In genomic region chr16:86575754-86576557, GRCh38 we compare ENCODE assay signal across 8 cellular contexts. TPM values are rescaled to one million over a fixed set of nuclear protein-coding genes. Genes with fewer than 3 reads are reported as not detected.
A peak's percentile ranks its signal among the peaks of the same experiment; 100 is the strongest.
DNase-seq lines count a peak whose midpoint lies in the region; ATAC-seq and TF ChIP-seq lines count a peak whose summit lies in the region.

No MANE protein-coding gene starts in this region.

- BruUV-seq in OCI-LY7 (replicated peaks; lab: Mats Ljungman, UMichigan) = no TSS peak

- H3K4me3 ChIP-seq in OCI-LY7 (ENCODE audit: low read depth, low read length, poor library complexity, severe bottlenecking) (peak overlapping the region; percentile 67), adipocyte (ENCODE audit: low read length) (peak overlapping the region; percentile 83), psoas muscle (peak overlapping the region; percentile 66)

- peak overlapping the region; percentile 59 for H3K4me3 Mint-ChIP-seq in activated CD4-positive, alpha-beta T cell treated with anti-CD3 and anti-CD28 coated beads for 36 hours

- peak overlapping the region; percentile 63 for H3K4me2 ChIP-seq in OCI-LY7 (ENCODE audit: low read length)

- H3K9me3 ChIP-seq in OCI-LY7 (ENCODE audit: low read length) (no peaks in the 10 kb centered on the region), adipocyte (ENCODE audit: control insufficient read depth, low read length) (no peaks in the 10 kb centered on the region), psoas muscle (no peaks in the 10 kb centered on the region)

- peak overlapping the region; percentile 87 for H3K9ac ChIP-seq in adipocyte (ENCODE audit: low read length)

- no peak overlapping the region for H3K27ac ChIP-seq in OCI-LY7 (ENCODE audit: low read depth, low read length, poor library complexity, severe bottlenecking)
- H3K27ac ChIP-seq in psoas muscle = peak overlapping the region; percentile 46

- H3K36me3 ChIP-seq in OCI-LY7 (ENCODE audit: insufficient read depth, low read length) (no peaks in the 10 kb centered on the region), adipocyte (ENCODE audit: control insufficient read depth, insufficient read depth, low read length, severe bottlenecking) (no peaks in the 10 kb centered on the region), psoas muscle (ENCODE audit: insufficient read depth in 1 of 2, low read depth in 1 of 2) (no peaks in the 10 kb centered on the region)

- intact Hi-C loops in activated CD4-positive, alpha-beta T cell treated with anti-CD3 and anti-CD28 coated beads for 36 hours (cut with DNase I, micrococcal nuclease) = loop anchor here in 1 of 2 experiments (1.0 kb wide), 1 partner anchor 12 kb away; no protein-coding TSS in a partner anchor
- intact Hi-C loops in OCI-LY7 (cut with micrococcal nuclease; ENCODE audit: unreplicated experiment) = no loop called here
- intact Hi-C loops in left ventricle myocardium superior (cut with micrococcal nuclease) = loop anchor here (10.0 kb wide), 1 partner anchor 179 kb away; no protein-coding TSS in a partner anchor
- intact Hi-C loops in psoas muscle (cut with DNase I) = loop anchor here in 1 of 2 donors (5.0 kb wide), 1 partner anchor 176 kb away; no protein-coding TSS in a partner anchor

- H3K4me1 ChIP-seq in OCI-LY7 (ENCODE audit: insufficient read depth, low read length, poor library complexity, severe bottlenecking) (peaks cover 14% of the 10 kb centered on the region), adipocyte (ENCODE audit: control insufficient read depth, insufficient read depth, low read length) (peaks cover 41% of the 10 kb centered on the region), psoas muscle (peaks cover 6% of the 10 kb centered on the region)

- no peaks in the 10 kb centered on the region for H3K9me3 Mint-ChIP-seq in activated CD4-positive, alpha-beta T cell treated with anti-CD3 and anti-CD28 coated beads for 36 hours (ENCODE audit: low read depth)

- POLR2A ChIA-PET in activated CD4-positive, alpha-beta T cell treated with anti-CD3 and anti-CD28 coated beads for 36 hours (lab: Charles Lee) = no interaction called here
- POLR2A ChIA-PET in OCI-LY7 (lab: Charles Lee) = interaction anchor here (0.6 kb wide), 1 partner anchor 1363 kb away, joined by 3 read pairs; no protein-coding TSS in a partner anchor

- H3K79me2 ChIP-seq in OCI-LY7 (ENCODE audit: insufficient read depth, low read depth, low read length) = no peaks in the 10 kb centered on the region

- H3K36me3 Mint-ChIP-seq in activated CD4-positive, alpha-beta T cell treated with anti-CD3 and anti-CD28 coated beads for 36 hours (ENCODE audit: low read depth) = no peaks in the 10 kb centered on the region

- peaks cover 61% of the 10 kb centered on the region for H3K27me3 Mint-ChIP-seq in activated CD4-positive, alpha-beta T cell treated with anti-CD3 and anti-CD28 coated beads for 36 hours

- CTCF ChIA-PET in activated CD4-positive, alpha-beta T cell treated with anti-CD3 and anti-CD28 coated beads for 36 hours (lab: Charles Lee) = interaction anchor here (0.6 kb wide), 1 partner anchor 11 kb away, joined by 5 read pairs; no protein-coding TSS in a partner anchor
- CTCF ChIA-PET in OCI-LY7 (lab: Charles Lee; ENCODE audit: unreplicated experiment) = no interaction called here

- 1 to 2% (median 1%) methylated on average over 53 to 54 of the region's 54 CpGs for WGBS in psoas muscle, 3 donors

- no peak overlapping the region for H3K27ac Mint-ChIP-seq in activated CD4-positive, alpha-beta T cell treated with anti-CD3 and anti-CD28 coated beads for 36 hours

- no peaks in the 10 kb centered on the region for H4K20me1 ChIP-seq in OCI-LY7 (ENCODE audit: insufficient read depth, low read length)

- H3K4me1 Mint-ChIP-seq in activated CD4-positive, alpha-beta T cell treated with anti-CD3 and anti-CD28 coated beads for 36 hours = peaks cover 9% of the 10 kb centered on the region

- H3K27me3 ChIP-seq in adipocyte (replicated peaks; ENCODE audit: control insufficient read depth, insufficient read depth, low read length) (peaks cover 3% of the 10 kb centered on the region), psoas muscle (ENCODE audit: insufficient read depth in 3 of 3, low read length in 2 of 3) (peaks cover 5 to 99% (median 43%) of the 10 kb centered on the region in 3 donors)

- DNase-seq in activated CD4-positive, alpha-beta T cell treated with anti-CD3 and anti-CD28 coated beads for 36 hours = peak; percentile 76
- DNase-seq in activated CD4-positive, alpha-beta T cell treated with anti-CD3 and anti-CD28 coated beads for 1 hour = no peak
- DNase-seq in OCI-LY7 (ENCODE audit: low spot score) = peak; percentile 63
- DNase-seq in adipocyte (ENCODE audit: low read depth) = peak; percentile 53
- DNase-seq in left ventricle myocardium superior = peak; percentile 91
- DNase-seq in psoas muscle = peak; percentile 70 to 82
- no peak for DNase-seq in DMS79 treated with DMSO at 0.1 percent for 48 hours (lab: John Stamatoyannopoulos, UW)
- no peak for DNase-seq in AML-193 (lab: John Stamatoyannopoulos, UW)

- TF ChIP-seq CTCF in OCI-LY7 (conservative IDR thresholded peaks at IDR 0.05; ENCODE audit: low read length) = peak; percentile 61
- TF ChIP-seq CTCF in psoas muscle (IDR thresholded peaks at IDR 0.05) = peak; percentile 46

- no peaks in the 10 kb centered on the region for H3K9me2 ChIP-seq in OCI-LY7 (ENCODE audit: insufficient read depth, low read length)

- peak; percentile 67 for ATAC-seq in activated CD4-positive, alpha-beta T cell treated with anti-CD3 and anti-CD28 coated beads for 36 hours
- ATAC-seq in left ventricle myocardium superior = peak; percentile 89
- peak; percentile 65 to 88 (median 80) for ATAC-seq in psoas muscle

- peak overlapping the region; percentile 68; the same call in 1 of the 2 replicates for H2AFZ ChIP-seq in OCI-LY7 (ENCODE audit: low read length)

RNA-seq across cellular contexts. Expression of gene FOXL1, which starts 2.4 kb away (rescaled TPM):
- total RNA-seq in activated CD4-positive, alpha-beta T cell treated with anti-CD3 and anti-CD28 coated beads for 36 hours = not detected
- total RNA-seq in OCI-LY7 (2014; rRNA removed; shearing (Covaris generic)) = 1.7 and 1.9 TPM in 2 replicates
- total RNA-seq in OCI-LY7 (2022) (1.8 and 2.4 TPM in 2 replicates), left ventricle myocardium superior (0.32 TPM), psoas muscle (under 1 TPM; 0.12 to 0.57 (median 0.31) TPM)
- 1 to 10 TPM in 1 of 3 donors, under 1 TPM in 2; 0.14 to 1.3 (median 0.18) TPM for polyA plus RNA-seq in psoas muscle

RNA-seq across cellular contexts. Expression of gene FOXC2, which starts 9.3 kb away (rescaled TPM):
- not detected for total RNA-seq in activated CD4-positive, alpha-beta T cell treated with anti-CD3 and anti-CD28 coated beads for 36 hours
- not detected in 2 replicates for total RNA-seq in OCI-LY7 (2014; rRNA removed; shearing (Covaris generic))
- total RNA-seq in OCI-LY7 (2022) = 0.15 TPM in 1 of 2 replicates, not detected in the other
- total RNA-seq in left ventricle myocardium superior = 1.9 TPM
- total RNA-seq in psoas muscle = under 1 TPM; 0.15 to 0.34 (median 0.26) TPM
- under 1 TPM; 0.14 to 0.18 (median 0.16) TPM for polyA plus RNA-seq in psoas muscle

RNA-seq across cellular contexts. Expression of gene MTHFSD, which starts 20.9 kb away (rescaled TPM):
- total RNA-seq in activated CD4-positive, alpha-beta T cell treated with anti-CD3 and anti-CD28 coated beads for 36 hours = 10 to 100 TPM; 21.2 to 22.1 TPM
- 12.2 and 15.0 TPM in 2 replicates for total RNA-seq in OCI-LY7 (2014; rRNA removed; shearing (Covaris generic))
- 26.0 and 33.5 TPM in 2 replicates for total RNA-seq in OCI-LY7 (2022)
- 12.6 TPM for total RNA-seq in left ventricle myocardium superior
- 10 to 100 TPM in 2 of 4 donors, 1 to 10 TPM in 2; 6.8 to 15.8 (median 11.5) TPM for total RNA-seq in psoas muscle
- polyA plus RNA-seq in psoas muscle = 10 to 100 TPM in 1 of 3 donors, 1 to 10 TPM in 2; 4.3 to 16.0 (median 8.0) TPM

Comparison
In these comparisons a context has a peak if more than half of its experiments do, and no peak if none do; other contexts are left out.
1. DNase-seq: peak in activated CD4-positive, alpha-beta T cell treated with anti-CD3 and anti-CD28 coated beads for 36 hours (single experiment), OCI-LY7 (single experiment), adipocyte (single experiment), left ventricle myocardium superior (single experiment) and psoas muscle (2 of 2); none in activated CD4-positive, alpha-beta T cell treated with anti-CD3 and anti-CD28 coated beads for 1 hour (single experiment), DMS79 treated with DMSO at 0.1 percent for 48 hours (single experiment) and AML-193 (0 of 2).
2. Peak in every context shown above with its lines, with median percentiles within 50 percentile points of each other: ATAC-seq and H3K4me3 ChIP-seq.